ENCODE assay signal across 1 cellular context in the genomic region with DNA sequence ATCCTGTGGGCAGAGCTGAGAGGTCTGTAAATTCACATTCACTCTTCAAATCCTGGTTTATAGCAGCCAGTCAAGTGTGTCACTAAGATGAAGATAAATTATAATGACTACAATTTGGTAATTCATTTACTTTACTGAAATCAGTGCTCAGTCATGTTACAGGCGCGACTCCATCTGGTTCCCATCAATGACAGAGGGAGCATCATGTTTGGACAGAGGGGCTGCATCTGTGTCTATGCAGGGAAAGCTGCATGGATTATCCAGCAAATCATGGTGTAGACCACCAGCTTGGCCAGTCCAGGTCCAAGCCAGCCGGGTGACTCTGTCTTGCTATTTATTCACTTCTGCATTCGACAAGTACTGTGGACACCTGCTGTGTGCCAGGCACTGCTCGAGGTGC.
TF ChIP-seq lines count a peak whose summit lies in the region.

No MANE protein-coding gene starts in this region.

TF ChIP-seq in IMR-90, 13 proteins besides CTCF, POLR2A, EP300 and RAD21:
- TF ChIP-seq BHLHE40 (IDR thresholded peaks at IDR 0.05; ENCODE audit: low read depth, low read length) = no peak
- TF ChIP-seq CHD1 (IDR thresholded peaks at IDR 0.05; ENCODE audit: low read depth, low read length) = no peak
- no peak for TF ChIP-seq SMC3 (IDR thresholded peaks at IDR 0.05; ENCODE audit: low read depth, low read length)
- TF ChIP-seq, protein P1, sequence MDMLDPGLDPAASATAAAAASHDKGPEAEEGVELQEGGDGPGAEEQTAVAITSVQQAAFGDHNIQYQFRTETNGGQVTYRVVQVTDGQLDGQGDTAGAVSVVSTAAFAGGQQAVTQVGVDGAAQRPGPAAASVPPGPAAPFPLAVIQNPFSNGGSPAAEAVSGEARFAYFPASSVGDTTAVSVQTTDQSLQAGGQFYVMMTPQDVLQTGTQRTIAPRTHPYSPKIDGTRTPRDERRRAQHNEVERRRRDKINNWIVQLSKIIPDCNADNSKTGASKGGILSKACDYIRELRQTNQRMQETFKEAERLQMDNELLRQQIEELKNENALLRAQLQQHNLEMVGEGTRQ (IDR thresholded peaks at IDR 0.05; ENCODE audit: low read depth, low read length) = no peak
- no peak for TF ChIP-seq NFE2L2 (IDR thresholded peaks at IDR 0.05; ENCODE audit: low read depth, low read length)
- no peak for TF ChIP-seq CEBPB (IDR thresholded peaks at IDR 0.05; ENCODE audit: low read depth, low read length)
- TF ChIP-seq MAFK (IDR thresholded peaks at IDR 0.05; ENCODE audit: low read depth, low read length) = no peak
- no peak for TF ChIP-seq FOS (IDR thresholded peaks at IDR 0.05; ENCODE audit: low read depth, low read length)
- TF ChIP-seq RFX5 (IDR thresholded peaks at IDR 0.05; ENCODE audit: low read depth, low read length) = no peak
- TF ChIP-seq MXI1 (IDR thresholded peaks at IDR 0.05; ENCODE audit: borderline replicate concordance, low read depth, low read length) = no peak
- TF ChIP-seq, protein P2, sequence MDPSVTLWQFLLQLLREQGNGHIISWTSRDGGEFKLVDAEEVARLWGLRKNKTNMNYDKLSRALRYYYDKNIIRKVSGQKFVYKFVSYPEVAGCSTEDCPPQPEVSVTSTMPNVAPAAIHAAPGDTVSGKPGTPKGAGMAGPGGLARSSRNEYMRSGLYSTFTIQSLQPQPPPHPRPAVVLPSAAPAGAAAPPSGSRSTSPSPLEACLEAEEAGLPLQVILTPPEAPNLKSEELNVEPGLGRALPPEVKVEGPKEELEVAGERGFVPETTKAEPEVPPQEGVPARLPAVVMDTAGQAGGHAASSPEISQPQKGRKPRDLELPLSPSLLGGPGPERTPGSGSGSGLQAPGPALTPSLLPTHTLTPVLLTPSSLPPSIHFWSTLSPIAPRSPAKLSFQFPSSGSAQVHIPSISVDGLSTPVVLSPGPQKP (IDR thresholded peaks at IDR 0.05; ENCODE audit: borderline replicate concordance, low read depth, low read length) = no peak
- no peak for TF ChIP-seq RCOR1 (IDR thresholded peaks at IDR 0.05; ENCODE audit: insufficient replicate concordance, low read length)
- TF ChIP-seq MAZ (IDR thresholded peaks at IDR 0.05; ENCODE audit: borderline replicate concordance, low read depth, low read length) = no peak
